In genomic region chr14:89041245-89041585, GRCh38 we compare ENCODE assay signal across 9 cellular contexts.
DNase-seq lines count a peak whose midpoint lies in the region; ATAC-seq and TF ChIP-seq lines count a peak whose summit lies in the region.
"Had no signal": no experiment of that assay in that cellular context is flagged by ENCODE, and none has a peak within 500 bp of the region (broad histone marks: within the 10 kb centered on the region; RNA-seq: fewer than 3 reads in every experiment).

No MANE protein-coding gene starts in this region.

- no peaks in the 10 kb centered on the region for H3K36me3 ChIP-seq in prostate gland

- H3K9me3 Mint-ChIP-seq in activated T-helper 2 cell treated with anti-CD3 and anti-CD28 coated beads, Interferon-gamma antibody, Interleukin-2, Interleukin-4, amounts not matched to agents 10 μg/mL and 5 μg/mL and 100 μg/mL, durations not matched to agents 14 hours and 24 hours and 36 hours = peaks cover 9% of the 10 kb centered on the region
- peaks cover 12% of the 10 kb centered on the region for H3K9me3 Mint-ChIP-seq in activated CD4-positive, alpha-beta T cell treated with anti-CD3 and anti-CD28 coated beads, Interleukin-2, amount 10 ng/mL, durations not matched to agents 24 days and 14 days
- H3K9me3 Mint-ChIP-seq: central memory CD8-positive, alpha-beta T cell had no signal

- peak; percentile 91 for DNase-seq in DMS79 (lab: John Stamatoyannopoulos, UW)
- peak; percentile 92 for DNase-seq in NCI-H748 treated with DMSO at 0.1 percent for 48 hours (lab: John Stamatoyannopoulos, UW)
- DNase-seq in epithelial cell of proximal tubule (ENCODE audit: low read depth) = peak; percentile 19
- DNase-seq in prostate gland (ENCODE audit: low spot score) = peak; percentile 74
- no peak for DNase-seq in activated T-helper 2 cell treated with anti-CD3 and anti-CD28 coated beads, Interferon-gamma antibody, Interleukin-2, Interleukin-4, amounts not matched to agents 10 μg/mL and 5 μg/mL and 100 μg/mL, durations not matched to agents 14 hours and 24 hours and 36 hours (ENCODE audit: low spot score)
- DNase-seq in activated CD4-positive, alpha-beta T cell treated with anti-CD3 and anti-CD28 coated beads, Interleukin-2, amount 10 ng/mL, durations not matched to agents 24 days and 14 days = no peak
- no peak for DNase-seq in DMS114 treated with DMSO at 0.1 percent for 48 hours (lab: John Stamatoyannopoulos, UW; ENCODE audit: unreplicated experiment)

- no peaks in the 10 kb centered on the region for H3K27me3 ChIP-seq in prostate gland (replicated peaks; ENCODE audit: insufficient read depth)

- peaks cover 1% of the 10 kb centered on the region for H3K4me1 Mint-ChIP-seq in activated T-helper 2 cell treated with anti-CD3 and anti-CD28 coated beads, Interferon-gamma antibody, Interleukin-2, Interleukin-4, amounts not matched to agents 10 μg/mL and 5 μg/mL and 100 μg/mL, durations not matched to agents 14 hours and 24 hours and 36 hours (ENCODE audit: low read depth)
- H3K4me1 Mint-ChIP-seq in activated CD4-positive, alpha-beta T cell treated with anti-CD3 and anti-CD28 coated beads, Interleukin-2, amount 10 ng/mL, durations not matched to agents 24 days and 14 days = peaks cover 7% of the 10 kb centered on the region

- intact Hi-C loops in prostate gland (cut with DNase I) = loop anchor here (2.0 to 10.0 kb wide), 3 partner anchors 134 to 376 kb away; partner anchors contain the start of gene FOXN3
- intact Hi-C loops in activated T-helper 2 cell treated with anti-CD3 and anti-CD28 coated beads, Interferon-gamma antibody, Interleukin-2, Interleukin-4, amounts not matched to agents 10 μg/mL and 5 μg/mL and 100 μg/mL, durations not matched to agents 14 hours and 24 hours and 36 hours (cut with micrococcal nuclease) = loop anchor here (2.0 to 10.0 kb wide), 3 partner anchors 376 to 732 kb away; partner anchors contain the start of gene FOXN3
- intact Hi-C loops in activated CD4-positive, alpha-beta T cell treated with anti-CD3 and anti-CD28 coated beads, Interleukin-2, amount 10 ng/mL, durations not matched to agents 24 days and 14 days (cut with micrococcal nuclease) = loop anchor here (2.0 kb wide), 2 partner anchors 378 to 874 kb away; no protein-coding TSS in a partner anchor

- no peak overlapping the region for H3K4me3 Mint-ChIP-seq in activated T-helper 2 cell treated with anti-CD3 and anti-CD28 coated beads, Interferon-gamma antibody, Interleukin-2, Interleukin-4, amounts not matched to agents 10 μg/mL and 5 μg/mL and 100 μg/mL, durations not matched to agents 14 hours and 24 hours and 36 hours (ENCODE audit: low read depth)
- H3K4me3 Mint-ChIP-seq in activated CD4-positive, alpha-beta T cell treated with anti-CD3 and anti-CD28 coated beads, Interleukin-2, amount 10 ng/mL, durations not matched to agents 24 days and 14 days = no peak overlapping the region
- H3K4me3 Mint-ChIP-seq: central memory CD8-positive, alpha-beta T cell had no signal

- 5% methylated on average over 8 of the region's 8 CpGs for WGBS in prostate gland

- no peak for ATAC-seq in HG03442 (IDR thresholded peaks at IDR 0.05; ENCODE audit: unreplicated experiment)

- TF ChIP-seq CTCF in epithelial cell of proximal tubule (conservative IDR thresholded peaks at IDR 0.05; ENCODE audit: low read depth, low read length) (peak; percentile 3), prostate gland (IDR thresholded peaks at IDR 0.05) (peak in 1 of 4 experiments; percentile 13)

- peaks cover 2% of the 10 kb centered on the region for H3K4me1 ChIP-seq in prostate gland (replicated peaks)

- peaks cover 35% of the 10 kb centered on the region for H3K27me3 Mint-ChIP-seq in activated T-helper 2 cell treated with anti-CD3 and anti-CD28 coated beads, Interferon-gamma antibody, Interleukin-2, Interleukin-4, amounts not matched to agents 10 μg/mL and 5 μg/mL and 100 μg/mL, durations not matched to agents 14 hours and 24 hours and 36 hours (ENCODE audit: low read depth)
- peaks cover 14% of the 10 kb centered on the region for H3K27me3 Mint-ChIP-seq in activated CD4-positive, alpha-beta T cell treated with anti-CD3 and anti-CD28 coated beads, Interleukin-2, amount 10 ng/mL, durations not matched to agents 24 days and 14 days

- no peak overlapping the region for H3K27ac Mint-ChIP-seq in activated T-helper 2 cell treated with anti-CD3 and anti-CD28 coated beads, Interferon-gamma antibody, Interleukin-2, Interleukin-4, amounts not matched to agents 10 μg/mL and 5 μg/mL and 100 μg/mL, durations not matched to agents 14 hours and 24 hours and 36 hours
- no peak overlapping the region for H3K27ac Mint-ChIP-seq in activated CD4-positive, alpha-beta T cell treated with anti-CD3 and anti-CD28 coated beads, Interleukin-2, amount 10 ng/mL, durations not matched to agents 24 days and 14 days

- no peaks in the 10 kb centered on the region for H3K9me3 ChIP-seq in prostate gland

- peak overlapping the region; percentile 77 to 80 for H3K27ac ChIP-seq in prostate gland

- no peak for TF ChIP-seq POLR2A in prostate gland (IDR thresholded peaks at IDR 0.05)

- peak overlapping the region; percentile 45 for H3K4me3 ChIP-seq in epithelial cell of proximal tubule (ENCODE audit: low read depth, low read length)
- peak overlapping the region in 1 of 2 donors; percentile 23 for H3K4me3 ChIP-seq in prostate gland

- H3K36me3 Mint-ChIP-seq in activated T-helper 2 cell treated with anti-CD3 and anti-CD28 coated beads, Interferon-gamma antibody, Interleukin-2, Interleukin-4, amounts not matched to agents 10 μg/mL and 5 μg/mL and 100 μg/mL, durations not matched to agents 14 hours and 24 hours and 36 hours (ENCODE audit: low read depth) = no peaks in the 10 kb centered on the region
- H3K36me3 Mint-ChIP-seq in activated CD4-positive, alpha-beta T cell treated with anti-CD3 and anti-CD28 coated beads, Interleukin-2, amount 10 ng/mL, durations not matched to agents 24 days and 14 days (ENCODE audit: low read depth) = no peaks in the 10 kb centered on the region

Comparison
In these comparisons a context has a peak if more than half of its experiments do, and no peak if none do; other contexts are left out.
1. DNase-seq: peak in DMS79 (single experiment), NCI-H748 treated with DMSO at 0.1 percent for 48 hours (single experiment), epithelial cell of proximal tubule (single experiment) and prostate gland (single experiment); none in activated T-helper 2 cell treated with anti-CD3 and anti-CD28 coated beads, Interferon-gamma antibody, Interleukin-2, Interleukin-4, amounts not matched to agents 10 μg/mL and 5 μg/mL and 100 μg/mL, durations not matched to agents 14 hours and 24 hours and 36 hours (single experiment), activated CD4-positive, alpha-beta T cell treated with anti-CD3 and anti-CD28 coated beads, Interleukin-2, amount 10 ng/mL, durations not matched to agents 24 days and 14 days (single experiment) and DMS114 treated with DMSO at 0.1 percent for 48 hours (single experiment).